In genomic region chr7:137606061-137606674, GRCh38 we compare ENCODE assay signal across 8 cellular contexts.
DNase-seq lines count a peak whose midpoint lies in the region; ATAC-seq and TF ChIP-seq lines count a peak whose summit lies in the region.

No MANE protein-coding gene starts in this region.

- no peaks in the 10 kb centered on the region for H3K4me1 ChIP-seq in breast epithelium

- H3K4me3 Mint-ChIP-seq in stimulated activated naive CD8-positive, alpha-beta T cell treated with anti-CD3 and anti-CD28 coated beads, Interleukin-15, amount 100 ng/mL, for 72 hours: no peak overlapping the region

- no peaks in the 10 kb centered on the region for H3K4me1 Mint-ChIP-seq in stimulated activated naive CD8-positive, alpha-beta T cell treated with anti-CD3 and anti-CD28 coated beads, Interleukin-15, amount 100 ng/mL, for 72 hours

- TF ChIP-seq POLR2A in breast epithelium (IDR thresholded peaks at IDR 0.05): no peak
- TF ChIP-seq POLR2A in GM18505 (IDR thresholded peaks at IDR 0.05; ENCODE audit: borderline replicate concordance, extremely low read depth, insufficient read depth, insufficient read length): no peak

- intact Hi-C loops in breast epithelium (cut with DNase I; ENCODE audit: low total_unique reads): no loop called here

- H3K36me3 ChIP-seq in breast epithelium: no peaks in the 10 kb centered on the region

- peaks cover 15% of the 10 kb centered on the region for H3K27me3 Mint-ChIP-seq in stimulated activated naive CD8-positive, alpha-beta T cell treated with anti-CD3 and anti-CD28 coated beads, Interleukin-15, amount 100 ng/mL, for 72 hours

- no peaks in the 10 kb centered on the region for H3K9me3 ChIP-seq in breast epithelium

- ATAC-seq in GM18505 (IDR thresholded peaks at IDR 0.05; ENCODE audit: unreplicated experiment) (no peak), HG03045 (IDR thresholded peaks at IDR 0.05; ENCODE audit: unreplicated experiment) (no peak)
- no peak for ATAC-seq in stimulated activated naive CD8-positive, alpha-beta T cell treated with anti-CD3 and anti-CD28 coated beads, Interleukin-15, amount 100 ng/mL, for 72 hours

- no peak overlapping the region for H3K27ac Mint-ChIP-seq in stimulated activated naive CD8-positive, alpha-beta T cell treated with anti-CD3 and anti-CD28 coated beads, Interleukin-15, amount 100 ng/mL, for 72 hours

- H3K9me3 Mint-ChIP-seq in stimulated activated naive CD8-positive, alpha-beta T cell treated with anti-CD3 and anti-CD28 coated beads, Interleukin-15, amount 100 ng/mL, for 72 hours: no peaks in the 10 kb centered on the region

- peak in 2 of 3 donors; percentile 28 to 31 for TF ChIP-seq CTCF in breast epithelium (IDR thresholded peaks at IDR 0.05)

- H3K27me3 ChIP-seq in breast epithelium: peaks cover 0 to 2% of the 10 kb centered on the region in 2 donors

- H3K4me3 ChIP-seq in breast epithelium: no peak overlapping the region

- H3K27ac ChIP-seq in breast epithelium: no peak overlapping the region

- DNase-seq in NCI-H146 (lab: John Stamatoyannopoulos, UW) (peak; percentile 25), NCI-H146 treated with DMSO at 0.1 percent for 48 hours (lab: John Stamatoyannopoulos, UW; ENCODE audit: unreplicated experiment) (no peak), NCI-H1105 (lab: John Stamatoyannopoulos, UW) (peak; percentile 28), breast epithelium (ENCODE audit: low spot score in 2 of 2) (no peak), myocyte (ENCODE audit: low read depth) (peak; percentile 80)
- no peak for DNase-seq in stimulated activated naive CD8-positive, alpha-beta T cell treated with anti-CD3 and anti-CD28 coated beads, Interleukin-15, amount 100 ng/mL, for 72 hours

Comparison
In these comparisons a context has a peak if more than half of its experiments do, and no peak if none do; other contexts are left out.
1. DNase-seq: peak in NCI-H146 (single experiment), NCI-H1105 (single experiment) and myocyte (single experiment); none in NCI-H146 treated with DMSO at 0.1 percent for 48 hours (single experiment), breast epithelium (0 of 2) and stimulated activated naive CD8-positive, alpha-beta T cell treated with anti-CD3 and anti-CD28 coated beads, Interleukin-15, amount 100 ng/mL, for 72 hours (0 of 2).